Comparison of ENCODE assay signal across 12 cellular contexts in genomic region chr11:773425-773824, GRCh38. TPM values are rescaled to one million over a fixed set of nuclear protein-coding genes. Genes with fewer than 3 reads are reported as not detected.
"Had no signal": no experiment of that assay in that cellular context is flagged by ENCODE, and none has a peak within 500 bp of the region (broad histone marks: within the 10 kb centered on the region; RNA-seq: fewer than 3 reads in every experiment).

No MANE protein-coding gene starts in this region.

- H3K27ac Mint-ChIP-seq: activated CD4-positive, alpha-beta T cell treated with anti-CD3 and anti-CD28 coated beads, Interleukin-2, amount 10 ng/mL, durations not matched to agents 24 days and 14 days; activated naive CD8-positive, alpha-beta T cell treated with anti-CD3 and anti-CD28 coated beads, Interleukin-2, amount 50 U/mL, for 24 hours; natural killer cell; stimulated activated naive CD8-positive, alpha-beta T cell treated with anti-CD3 and anti-CD28 coated beads, Interleukin-15, Interleukin-2, amounts not matched to agents 100 ng/mL and 50 ng/mL, for 24 hours; WTC11 had no signal

- DNase-seq: activated naive CD4-positive, alpha-beta T cell treated with Interleukin-2 at 50 U/mL for 16 hours; activated naive CD8-positive, alpha-beta T cell treated with anti-CD3 and anti-CD28 coated beads, Interleukin-2, amount 50 U/mL, for 24 hours; left colon; natural killer cell; stimulated activated CD4-positive, alpha-beta T cell treated with anti-CD3 and anti-CD28 coated beads, Interleukin-12 subunit alpha, Interleukin-12 subunit beta, amount 100 ng/mL, for 4 hours; T-helper 1 cell had no signal

- H3K27me3 ChIP-seq: body of pancreas, esophagus muscularis mucosa, sigmoid colon had no signal

- H3K4me3 ChIP-seq: body of pancreas, esophagus muscularis mucosa, sigmoid colon had no signal

- H3K4me3 Mint-ChIP-seq: activated CD4-positive, alpha-beta T cell treated with anti-CD3 and anti-CD28 coated beads, Interleukin-2, amount 10 ng/mL, durations not matched to agents 24 days and 14 days; activated naive CD8-positive, alpha-beta T cell treated with anti-CD3 and anti-CD28 coated beads, Interleukin-2, amount 50 U/mL, for 24 hours; natural killer cell; stimulated activated naive CD8-positive, alpha-beta T cell treated with anti-CD3 and anti-CD28 coated beads, Interleukin-15, Interleukin-2, amounts not matched to agents 100 ng/mL and 50 ng/mL, for 24 hours; WTC11 had no signal

- H3K27me3 Mint-ChIP-seq: activated CD4-positive, alpha-beta T cell treated with anti-CD3 and anti-CD28 coated beads, Interleukin-2, amount 10 ng/mL, durations not matched to agents 24 days and 14 days; activated naive CD8-positive, alpha-beta T cell treated with anti-CD3 and anti-CD28 coated beads, Interleukin-2, amount 50 U/mL, for 24 hours; stimulated activated naive CD8-positive, alpha-beta T cell treated with anti-CD3 and anti-CD28 coated beads, Interleukin-15, Interleukin-2, amounts not matched to agents 100 ng/mL and 50 ng/mL, for 24 hours had no signal

- H3K9me3 Mint-ChIP-seq: activated CD4-positive, alpha-beta T cell treated with anti-CD3 and anti-CD28 coated beads, Interleukin-2, amount 10 ng/mL, durations not matched to agents 24 days and 14 days; activated naive CD8-positive, alpha-beta T cell treated with anti-CD3 and anti-CD28 coated beads, Interleukin-2, amount 50 U/mL, for 24 hours; natural killer cell; stimulated activated naive CD8-positive, alpha-beta T cell treated with anti-CD3 and anti-CD28 coated beads, Interleukin-15, Interleukin-2, amounts not matched to agents 100 ng/mL and 50 ng/mL, for 24 hours; WTC11 had no signal

- H3K9me3 ChIP-seq: body of pancreas, esophagus muscularis mucosa, sigmoid colon had no signal

- ATAC-seq: activated naive CD8-positive, alpha-beta T cell treated with anti-CD3 and anti-CD28 coated beads, Interleukin-2, amount 50 U/mL, for 24 hours; body of pancreas; left colon; natural killer cell; WTC11 had no signal

- H3K36me3 Mint-ChIP-seq: natural killer cell had no signal

- H3K27ac ChIP-seq: body of pancreas had no signal

RNA-seq across cellular contexts. Expression of gene CEND1, which starts 16.5 kb away (rescaled TPM):
- total RNA-seq: natural killer cell had no signal
